ENCODE assay signal across 10 cellular contexts in genomic region chr17:56629450-56630187, GRCh38. TPM values are rescaled to one million over a fixed set of nuclear protein-coding genes. Genes with fewer than 3 reads are reported as not detected.
DNase-seq lines count a peak whose midpoint lies in the region; ATAC-seq and TF ChIP-seq lines count a peak whose summit lies in the region.
"Had no signal": no experiment of that assay in that cellular context is flagged by ENCODE, and none has a peak within 500 bp of the region (broad histone marks: within the 10 kb centered on the region; RNA-seq: fewer than 3 reads in every experiment).

No MANE protein-coding gene starts in this region.

- ATAC-seq in HG02938 (IDR thresholded peaks at IDR 0.05; ENCODE audit: unreplicated experiment) (no peak), HG03520 (IDR thresholded peaks at IDR 0.05; ENCODE audit: unreplicated experiment) (no peak)

- no peaks in the 10 kb centered on the region for H3K9me3 Mint-ChIP-seq in activated T-helper 2 cell treated with anti-CD3 and anti-CD28 coated beads, Interferon-gamma antibody, Interleukin-2, Interleukin-4, amounts not matched to agents 10 μg/mL and 5 μg/mL and 100 μg/mL, durations not matched to agents 14 hours and 24 hours and 36 hours

- DNase-seq in AG10803 (ENCODE audit: low read depth) (peak; percentile 42), GM23248 (peak; percentile 59), SJSA1 (ENCODE audit: low read depth in 1 of 2, low spot score in 2 of 2) (peak; percentile 74 to 77), iPS DF 6.9 (ENCODE audit: low read depth, low spot score) (peak; percentile 41), CD1c-positive myeloid dendritic cell (ENCODE audit: extremely low spot score) (no peak)
- no peak for DNase-seq in activated T-helper 2 cell treated with anti-CD3 and anti-CD28 coated beads, Interferon-gamma antibody, Interleukin-2, Interleukin-4, amounts not matched to agents 10 μg/mL and 5 μg/mL and 100 μg/mL, durations not matched to agents 14 hours and 24 hours and 36 hours (ENCODE audit: low spot score)
- DNase-seq: upper lobe of left lung had no signal

- H3K4me3 Mint-ChIP-seq in activated T-helper 2 cell treated with anti-CD3 and anti-CD28 coated beads, Interferon-gamma antibody, Interleukin-2, Interleukin-4, amounts not matched to agents 10 μg/mL and 5 μg/mL and 100 μg/mL, durations not matched to agents 14 hours and 24 hours and 36 hours (ENCODE audit: low read depth): no peak overlapping the region

- no peak overlapping the region for H3K27ac ChIP-seq in GM23248
- H3K27ac ChIP-seq in SJSA1: no peak overlapping the region
- no peak overlapping the region for H3K27ac ChIP-seq in iPS DF 6.9 (ENCODE audit: low read length)
- H3K27ac ChIP-seq: coronary artery, upper lobe of left lung had no signal

- peak; percentile 65 for TF ChIP-seq CTCF in AG10803 (conservative IDR thresholded peaks at IDR 0.05; ENCODE audit: low read length)

- H4K20me1 ChIP-seq in GM23248 (ENCODE audit: insufficient read depth): no peaks in the 10 kb centered on the region

- intact Hi-C loops in activated T-helper 2 cell treated with anti-CD3 and anti-CD28 coated beads, Interferon-gamma antibody, Interleukin-2, Interleukin-4, amounts not matched to agents 10 μg/mL and 5 μg/mL and 100 μg/mL, durations not matched to agents 14 hours and 24 hours and 36 hours (cut with micrococcal nuclease): no loop called here

- no peaks in the 10 kb centered on the region for H3K79me2 ChIP-seq in GM23248 (ENCODE audit: insufficient read depth)

- H3K4me3 ChIP-seq in AG10803 (ENCODE audit: low read length) (no peak overlapping the region), GM23248 (no peak overlapping the region), SJSA1 (no peak overlapping the region), iPS DF 6.9 (ENCODE audit: low read length) (no peak overlapping the region)
- H3K4me3 ChIP-seq: coronary artery, upper lobe of left lung had no signal

- no peaks in the 10 kb centered on the region for H3K9me3 ChIP-seq in GM23248 (ENCODE audit: low read depth)
- H3K9me3 ChIP-seq in SJSA1 (replicated peaks): no peaks in the 10 kb centered on the region
- no peaks in the 10 kb centered on the region for H3K9me3 ChIP-seq in iPS DF 6.9 (ENCODE audit: control insufficient read depth, insufficient read depth, low read length)
- H3K9me3 ChIP-seq: upper lobe of left lung had no signal

- H3K36me3 ChIP-seq in GM23248 (ENCODE audit: low read depth) (no peaks in the 10 kb centered on the region), SJSA1 (no peaks in the 10 kb centered on the region), iPS DF 6.9 (ENCODE audit: control insufficient read depth, insufficient read depth, low read length) (no peaks in the 10 kb centered on the region)
- H3K36me3 ChIP-seq: upper lobe of left lung had no signal

- WGBS in GM23248 (ENCODE audit: low coverage in 1 of 2, low lambda C conversion rate in 2 of 2, missing lambda C conversion rate in 2 of 2), 2 experiments: 2 to 3% methylated on average over 7 of the region's 7 CpGs
- no CpG with 5 or more reads among the region's 7 CpGs for WGBS in iPS DF 6.9 (ENCODE audit: insufficient coverage, insufficient read length)

- H3K27ac Mint-ChIP-seq in activated T-helper 2 cell treated with anti-CD3 and anti-CD28 coated beads, Interferon-gamma antibody, Interleukin-2, Interleukin-4, amounts not matched to agents 10 μg/mL and 5 μg/mL and 100 μg/mL, durations not matched to agents 14 hours and 24 hours and 36 hours: no peak overlapping the region

- H3K4me2 ChIP-seq in GM23248 (ENCODE audit: unreplicated experiment): no peak overlapping the region

- H3K9ac ChIP-seq in GM23248: no peak overlapping the region

- no peaks in the 10 kb centered on the region for H3K4me1 ChIP-seq in GM23248 (ENCODE audit: insufficient read depth)
- H3K4me1 ChIP-seq in SJSA1 (replicated peaks): peaks cover 12% of the 10 kb centered on the region
- no peaks in the 10 kb centered on the region for H3K4me1 ChIP-seq in iPS DF 6.9 (ENCODE audit: control insufficient read depth, insufficient read depth, low read length)
- H3K4me1 ChIP-seq: upper lobe of left lung had no signal

- H3F3A ChIP-seq in GM23248 (ENCODE audit: insufficient read depth): no peaks in the 10 kb centered on the region

- H3K9me2 ChIP-seq in GM23248 (ENCODE audit: insufficient read depth): no peaks in the 10 kb centered on the region

- in situ Hi-C loops in GM23248 (cut with MboI): no loop called here

- no peak overlapping the region for H2AFZ ChIP-seq in GM23248

- H3K4me1 Mint-ChIP-seq in activated T-helper 2 cell treated with anti-CD3 and anti-CD28 coated beads, Interferon-gamma antibody, Interleukin-2, Interleukin-4, amounts not matched to agents 10 μg/mL and 5 μg/mL and 100 μg/mL, durations not matched to agents 14 hours and 24 hours and 36 hours (ENCODE audit: low read depth): no peaks in the 10 kb centered on the region

- H3K36me3 Mint-ChIP-seq in activated T-helper 2 cell treated with anti-CD3 and anti-CD28 coated beads, Interferon-gamma antibody, Interleukin-2, Interleukin-4, amounts not matched to agents 10 μg/mL and 5 μg/mL and 100 μg/mL, durations not matched to agents 14 hours and 24 hours and 36 hours (ENCODE audit: low read depth): no peaks in the 10 kb centered on the region

- peaks cover 8% of the 10 kb centered on the region for H3K27me3 Mint-ChIP-seq in activated T-helper 2 cell treated with anti-CD3 and anti-CD28 coated beads, Interferon-gamma antibody, Interleukin-2, Interleukin-4, amounts not matched to agents 10 μg/mL and 5 μg/mL and 100 μg/mL, durations not matched to agents 14 hours and 24 hours and 36 hours (ENCODE audit: low read depth)

- H3K27me3 ChIP-seq in GM23248 (replicated peaks; ENCODE audit: insufficient read depth): 0 out of 2 replicates have a peak, but pooled peaks cover 13% of the 10 kb centered on the region
- peaks cover 4% of the 10 kb centered on the region for H3K27me3 ChIP-seq in SJSA1 (replicated peaks)
- H3K27me3 ChIP-seq in iPS DF 6.9 (ENCODE audit: control insufficient read depth, insufficient read depth, low read length): no peaks in the 10 kb centered on the region
- H3K27me3 ChIP-seq: upper lobe of left lung had no signal

RNA-seq across cellular contexts. Expression of gene NOG, which starts 36.1 kb away (rescaled TPM):
- total RNA-seq in GM23248 (2014; rRNA removed; shearing (Covaris generic)): 6.7 TPM in 2 replicates
- polyA plus RNA-seq in GM23248 (2016; fragmentation: Nextera tagmentation; extraction: Ambion mirVana): 3.6 and 4.4 TPM in 2 replicates
- 11.0 and 13.2 TPM in 2 replicates for total RNA-seq in SJSA1 (2014; rRNA removed; shearing (Covaris generic))
- not detected in 2 replicates for total RNA-seq in activated T-helper 2 cell treated with anti-CD3 and anti-CD28 coated beads, Interferon-gamma antibody, Interleukin-2, Interleukin-4, amounts not matched to agents 10 μg/mL and 5 μg/mL and 100 μg/mL, durations not matched to agents 14 hours and 24 hours and 36 hours

Comparison
In these comparisons a context has a peak if more than half of its experiments do, and no peak if none do; other contexts are left out.
1. DNase-seq: peak in AG10803 (single experiment), GM23248 (single experiment), SJSA1 (2 of 2) and iPS DF 6.9 (single experiment); none in activated T-helper 2 cell treated with anti-CD3 and anti-CD28 coated beads, Interferon-gamma antibody, Interleukin-2, Interleukin-4, amounts not matched to agents 10 μg/mL and 5 μg/mL and 100 μg/mL, durations not matched to agents 14 hours and 24 hours and 36 hours (single experiment) and CD1c-positive myeloid dendritic cell (single experiment).